ENCODE assay signal across 1 cellular context in the genomic region with DNA sequence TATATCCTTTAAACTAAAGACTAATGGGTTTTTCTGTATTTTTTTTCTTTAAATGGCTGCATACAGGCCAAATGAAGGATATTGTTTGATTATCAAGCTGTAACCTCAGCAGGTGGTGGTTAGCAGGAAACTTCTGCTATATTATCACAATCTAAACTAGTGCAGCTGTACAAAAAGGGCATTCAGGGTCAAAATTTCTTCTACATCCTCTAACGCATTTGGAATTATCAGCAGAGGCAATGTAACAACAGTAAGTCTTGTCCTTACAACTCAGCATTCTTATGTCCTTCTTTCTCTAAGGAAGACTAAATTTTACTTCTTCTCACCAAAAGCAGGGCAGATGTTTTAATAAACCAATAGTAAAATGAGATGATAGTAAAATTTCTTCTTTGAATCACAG.
TF ChIP-seq lines count a peak whose summit lies in the region.

No MANE protein-coding gene starts in this region.

TF ChIP-seq in K562, 482 proteins besides CTCF, POLR2A, EP300 and RAD21 (continued from another document):
- TF ChIP-seq ZNF696 (CRISPR knock-in tag; conservative IDR thresholded peaks at IDR 0.05) = no peak
- TF ChIP-seq ARID1B (IDR thresholded peaks at IDR 0.05) = peak; percentile 94
- TF ChIP-seq TAL1 (IDR thresholded peaks at IDR 0.05) = peak; percentile 90
- TF ChIP-seq, protein P1, sequence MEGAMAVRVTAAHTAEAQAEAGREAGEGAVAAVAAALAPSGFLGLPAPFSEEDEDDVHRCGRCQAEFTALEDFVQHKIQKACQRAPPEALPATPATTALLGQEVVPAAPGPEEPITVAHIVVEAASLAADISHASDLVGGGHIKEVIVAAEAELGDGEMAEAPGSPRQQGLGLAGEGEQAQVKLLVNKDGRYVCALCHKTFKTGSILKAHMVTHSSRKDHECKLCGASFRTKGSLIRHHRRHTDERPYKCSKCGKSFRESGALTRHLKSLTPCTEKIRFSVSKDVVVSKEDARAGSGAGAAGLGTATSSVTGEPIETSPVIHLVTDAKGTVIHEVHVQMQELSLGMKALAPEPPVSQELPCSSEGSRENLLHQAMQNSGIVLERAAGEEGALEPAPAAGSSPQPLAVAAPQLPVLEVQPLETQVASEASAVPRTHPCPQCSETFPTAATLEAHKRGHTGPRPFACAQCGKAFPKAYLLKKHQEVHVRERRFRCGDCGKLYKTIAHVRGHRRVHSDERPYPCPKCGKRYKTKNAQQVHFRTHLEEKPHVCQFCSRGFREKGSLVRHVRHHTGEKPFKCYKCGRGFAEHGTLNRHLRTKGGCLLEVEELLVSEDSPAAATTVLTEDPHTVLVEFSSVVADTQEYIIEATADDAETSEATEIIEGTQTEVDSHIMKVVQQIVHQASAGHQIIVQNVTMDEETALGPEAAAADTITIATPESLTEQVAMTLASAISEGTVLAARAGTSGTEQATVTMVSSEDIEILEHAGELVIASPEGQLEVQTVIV (CRISPR knock-in tag; IDR thresholded peaks at IDR 0.05; ENCODE audit: borderline replicate concordance) = no peak
- TF ChIP-seq ETV1 (tag; conservative IDR thresholded peaks at IDR 0.05; ENCODE audit: low read depth) = peak; percentile 65
- TF ChIP-seq ZNF644 (tag; IDR thresholded peaks at IDR 0.05; ENCODE audit: low read depth) = peak; percentile 70; the same call in 1 of the 2 replicates
- peak; percentile 82; the same call in 1 of the 2 replicates for TF ChIP-seq ESRRA (IDR thresholded peaks at IDR 0.05; ENCODE audit: borderline replicate concordance, low read depth)
- TF ChIP-seq, protein P2, sequence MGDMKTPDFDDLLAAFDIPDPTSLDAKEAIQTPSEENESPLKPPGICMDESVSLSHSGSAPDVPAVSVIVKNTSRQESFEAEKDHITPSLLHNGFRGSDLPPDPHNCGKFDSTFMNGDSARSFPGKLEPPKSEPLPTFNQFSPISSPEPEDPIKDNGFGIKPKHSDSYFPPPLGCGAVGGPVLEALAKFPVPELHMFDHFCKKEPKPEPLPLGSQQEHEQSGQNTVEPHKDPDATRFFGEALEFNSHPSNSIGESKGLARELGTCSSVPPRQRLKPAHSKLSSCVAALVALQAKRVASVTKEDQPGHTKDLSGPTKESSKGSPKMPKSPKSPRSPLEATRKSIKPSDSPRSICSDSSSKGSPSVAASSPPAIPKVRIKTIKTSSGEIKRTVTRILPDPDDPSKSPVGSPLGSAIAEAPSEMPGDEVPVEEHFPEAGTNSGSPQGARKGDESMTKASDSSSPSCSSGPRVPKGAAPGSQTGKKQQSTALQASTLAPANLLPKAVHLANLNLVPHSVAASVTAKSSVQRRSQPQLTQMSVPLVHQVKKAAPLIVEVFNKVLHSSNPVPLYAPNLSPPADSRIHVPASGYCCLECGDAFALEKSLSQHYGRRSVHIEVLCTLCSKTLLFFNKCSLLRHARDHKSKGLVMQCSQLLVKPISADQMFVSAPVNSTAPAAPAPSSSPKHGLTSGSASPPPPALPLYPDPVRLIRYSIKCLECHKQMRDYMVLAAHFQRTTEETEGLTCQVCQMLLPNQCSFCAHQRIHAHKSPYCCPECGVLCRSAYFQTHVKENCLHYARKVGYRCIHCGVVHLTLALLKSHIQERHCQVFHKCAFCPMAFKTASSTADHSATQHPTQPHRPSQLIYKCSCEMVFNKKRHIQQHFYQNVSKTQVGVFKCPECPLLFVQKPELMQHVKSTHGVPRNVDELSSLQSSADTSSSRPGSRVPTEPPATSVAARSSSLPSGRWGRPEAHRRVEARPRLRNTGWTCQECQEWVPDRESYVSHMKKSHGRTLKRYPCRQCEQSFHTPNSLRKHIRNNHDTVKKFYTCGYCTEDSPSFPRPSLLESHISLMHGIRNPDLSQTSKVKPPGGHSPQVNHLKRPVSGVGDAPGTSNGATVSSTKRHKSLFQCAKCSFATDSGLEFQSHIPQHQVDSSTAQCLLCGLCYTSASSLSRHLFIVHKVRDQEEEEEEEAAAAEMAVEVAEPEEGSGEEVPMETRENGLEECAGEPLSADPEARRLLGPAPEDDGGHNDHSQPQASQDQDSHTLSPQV (IDR thresholded peaks at IDR 0.05) = 0 out of 2 replicates have a peak, but pooled peaks have one; percentile 49
- peak in 1 of 2 experiments; percentile 68; a peak in 2 of 4 replicates for TF ChIP-seq TBL1XR1 (IDR thresholded peaks at IDR 0.05; ENCODE audit: low read length in 2 of 2)
- TF ChIP-seq, protein P3, sequence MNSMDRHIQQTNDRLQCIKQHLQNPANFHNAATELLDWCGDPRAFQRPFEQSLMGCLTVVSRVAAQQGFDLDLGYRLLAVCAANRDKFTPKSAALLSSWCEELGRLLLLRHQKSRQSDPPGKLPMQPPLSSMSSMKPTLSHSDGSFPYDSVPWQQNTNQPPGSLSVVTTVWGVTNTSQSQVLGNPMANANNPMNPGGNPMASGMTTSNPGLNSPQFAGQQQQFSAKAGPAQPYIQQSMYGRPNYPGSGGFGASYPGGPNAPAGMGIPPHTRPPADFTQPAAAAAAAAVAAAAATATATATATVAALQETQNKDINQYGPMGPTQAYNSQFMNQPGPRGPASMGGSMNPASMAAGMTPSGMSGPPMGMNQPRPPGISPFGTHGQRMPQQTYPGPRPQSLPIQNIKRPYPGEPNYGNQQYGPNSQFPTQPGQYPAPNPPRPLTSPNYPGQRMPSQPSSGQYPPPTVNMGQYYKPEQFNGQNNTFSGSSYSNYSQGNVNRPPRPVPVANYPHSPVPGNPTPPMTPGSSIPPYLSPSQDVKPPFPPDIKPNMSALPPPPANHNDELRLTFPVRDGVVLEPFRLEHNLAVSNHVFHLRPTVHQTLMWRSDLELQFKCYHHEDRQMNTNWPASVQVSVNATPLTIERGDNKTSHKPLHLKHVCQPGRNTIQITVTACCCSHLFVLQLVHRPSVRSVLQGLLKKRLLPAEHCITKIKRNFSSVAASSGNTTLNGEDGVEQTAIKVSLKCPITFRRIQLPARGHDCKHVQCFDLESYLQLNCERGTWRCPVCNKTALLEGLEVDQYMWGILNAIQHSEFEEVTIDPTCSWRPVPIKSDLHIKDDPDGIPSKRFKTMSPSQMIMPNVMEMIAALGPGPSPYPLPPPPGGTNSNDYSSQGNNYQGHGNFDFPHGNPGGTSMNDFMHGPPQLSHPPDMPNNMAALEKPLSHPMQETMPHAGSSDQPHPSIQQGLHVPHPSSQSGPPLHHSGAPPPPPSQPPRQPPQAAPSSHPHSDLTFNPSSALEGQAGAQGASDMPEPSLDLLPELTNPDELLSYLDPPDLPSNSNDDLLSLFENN (IDR thresholded peaks at IDR 0.05; ENCODE audit: low read depth in 2 of 2, low read length in 2 of 2) = peak in 1 of 2 experiments; percentile 77; a peak in 2 of 4 replicates
- TF ChIP-seq CXXC5 (CRISPR knock-in tag; IDR thresholded peaks at IDR 0.05) = peak; percentile 54
- peak; percentile 54; the same call in 1 of the 2 replicates for TF ChIP-seq NCOA1 (IDR thresholded peaks at IDR 0.05; ENCODE audit: low read depth)
- peak; percentile 91 for TF ChIP-seq CBFA2T2 (conservative IDR thresholded peaks at IDR 0.05)
- TF ChIP-seq BRD9 (IDR thresholded peaks at IDR 0.05; ENCODE audit: low read depth, partially characterized antibody) = peak; percentile 29
- no peak for TF ChIP-seq ZNF695 (CRISPR knock-in tag; IDR thresholded peaks at IDR 0.05)
- peak; percentile 50 for TF ChIP-seq CCNT2 (IDR thresholded peaks at IDR 0.05; ENCODE audit: borderline replicate concordance, extremely low read depth, insufficient read length, low read depth, low read length)
- no peak for TF ChIP-seq NR2C1 (IDR thresholded peaks at IDR 0.05)
- TF ChIP-seq NR2C1 (tag; IDR thresholded peaks at IDR 0.05) = 0 out of 2 replicates have a peak, but pooled peaks have one; percentile 22
- peak; percentile 52; the same call in 1 of the 2 replicates for TF ChIP-seq C11orf30 (IDR thresholded peaks at IDR 0.05; ENCODE audit: low read depth)
- peak; percentile 93 for TF ChIP-seq TEAD4 (IDR thresholded peaks at IDR 0.05; ENCODE audit: low read length)
- no peak for TF ChIP-seq TEAD4 (CRISPR knock-in tag; IDR thresholded peaks at IDR 0.05; ENCODE audit: borderline replicate concordance)
- TF ChIP-seq STAT5A (IDR thresholded peaks at IDR 0.05; ENCODE audit: borderline replicate concordance, low read length) = peak; percentile 64; the same call in 1 of the 2 replicates
- TF ChIP-seq MTA2 (IDR thresholded peaks at IDR 0.05; ENCODE audit: low read depth) = peak; percentile 83
- TF ChIP-seq KDM1A (IDR thresholded peaks at IDR 0.05) = peak; percentile 90 to 92
- no peak for TF ChIP-seq MCM5 (IDR thresholded peaks at IDR 0.05; ENCODE audit: low read depth)
- TF ChIP-seq HDAC1 (IDR thresholded peaks at IDR 0.05) = peak in 1 of 2 experiments; percentile 73; a peak in 1 of 4 replicates
- TF ChIP-seq ZNF431 (CRISPR knock-in tag; IDR thresholded peaks at IDR 0.05) = no peak
- peak; percentile 78; the same call in 1 of the 2 replicates for TF ChIP-seq PML (IDR thresholded peaks at IDR 0.05; ENCODE audit: low read length)
- peak; percentile 59 to 85; a peak in 3 of 4 replicates for TF ChIP-seq TRIM24 (IDR thresholded peaks at IDR 0.05)
- TF ChIP-seq, protein P4, sequence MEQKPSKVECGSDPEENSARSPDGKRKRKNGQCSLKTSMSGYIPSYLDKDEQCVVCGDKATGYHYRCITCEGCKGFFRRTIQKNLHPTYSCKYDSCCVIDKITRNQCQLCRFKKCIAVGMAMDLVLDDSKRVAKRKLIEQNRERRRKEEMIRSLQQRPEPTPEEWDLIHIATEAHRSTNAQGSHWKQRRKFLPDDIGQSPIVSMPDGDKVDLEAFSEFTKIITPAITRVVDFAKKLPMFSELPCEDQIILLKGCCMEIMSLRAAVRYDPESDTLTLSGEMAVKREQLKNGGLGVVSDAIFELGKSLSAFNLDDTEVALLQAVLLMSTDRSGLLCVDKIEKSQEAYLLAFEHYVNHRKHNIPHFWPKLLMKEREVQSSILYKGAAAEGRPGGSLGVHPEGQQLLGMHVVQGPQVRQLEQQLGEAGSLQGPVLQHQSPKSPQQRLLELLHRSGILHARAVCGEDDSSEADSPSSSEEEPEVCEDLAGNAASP (IDR thresholded peaks at IDR 0.05) = 0 out of 2 replicates have a peak, but pooled peaks have one; percentile 24
- TF ChIP-seq, protein P5, sequence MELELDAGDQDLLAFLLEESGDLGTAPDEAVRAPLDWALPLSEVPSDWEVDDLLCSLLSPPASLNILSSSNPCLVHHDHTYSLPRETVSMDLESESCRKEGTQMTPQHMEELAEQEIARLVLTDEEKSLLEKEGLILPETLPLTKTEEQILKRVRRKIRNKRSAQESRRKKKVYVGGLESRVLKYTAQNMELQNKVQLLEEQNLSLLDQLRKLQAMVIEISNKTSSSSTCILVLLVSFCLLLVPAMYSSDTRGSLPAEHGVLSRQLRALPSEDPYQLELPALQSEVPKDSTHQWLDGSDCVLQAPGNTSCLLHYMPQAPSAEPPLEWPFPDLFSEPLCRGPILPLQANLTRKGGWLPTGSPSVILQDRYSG (tag; conservative IDR thresholded peaks at IDR 0.05; ENCODE audit: low read depth) = 0 out of 2 replicates have a peak, but pooled peaks have one; percentile 22
- TF ChIP-seq, protein P6, sequence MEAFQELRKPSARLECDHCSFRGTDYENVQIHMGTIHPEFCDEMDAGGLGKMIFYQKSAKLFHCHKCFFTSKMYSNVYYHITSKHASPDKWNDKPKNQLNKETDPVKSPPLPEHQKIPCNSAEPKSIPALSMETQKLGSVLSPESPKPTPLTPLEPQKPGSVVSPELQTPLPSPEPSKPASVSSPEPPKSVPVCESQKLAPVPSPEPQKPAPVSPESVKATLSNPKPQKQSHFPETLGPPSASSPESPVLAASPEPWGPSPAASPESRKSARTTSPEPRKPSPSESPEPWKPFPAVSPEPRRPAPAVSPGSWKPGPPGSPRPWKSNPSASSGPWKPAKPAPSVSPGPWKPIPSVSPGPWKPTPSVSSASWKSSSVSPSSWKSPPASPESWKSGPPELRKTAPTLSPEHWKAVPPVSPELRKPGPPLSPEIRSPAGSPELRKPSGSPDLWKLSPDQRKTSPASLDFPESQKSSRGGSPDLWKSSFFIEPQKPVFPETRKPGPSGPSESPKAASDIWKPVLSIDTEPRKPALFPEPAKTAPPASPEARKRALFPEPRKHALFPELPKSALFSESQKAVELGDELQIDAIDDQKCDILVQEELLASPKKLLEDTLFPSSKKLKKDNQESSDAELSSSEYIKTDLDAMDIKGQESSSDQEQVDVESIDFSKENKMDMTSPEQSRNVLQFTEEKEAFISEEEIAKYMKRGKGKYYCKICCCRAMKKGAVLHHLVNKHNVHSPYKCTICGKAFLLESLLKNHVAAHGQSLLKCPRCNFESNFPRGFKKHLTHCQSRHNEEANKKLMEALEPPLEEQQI (IDR thresholded peaks at IDR 0.05) = peak; percentile 56; the same call in 1 of the 2 replicates
- peak; percentile 34; the same call in 1 of the 2 replicates for TF ChIP-seq ZEB2 (IDR thresholded peaks at IDR 0.05)
- TF ChIP-seq, protein P7, sequence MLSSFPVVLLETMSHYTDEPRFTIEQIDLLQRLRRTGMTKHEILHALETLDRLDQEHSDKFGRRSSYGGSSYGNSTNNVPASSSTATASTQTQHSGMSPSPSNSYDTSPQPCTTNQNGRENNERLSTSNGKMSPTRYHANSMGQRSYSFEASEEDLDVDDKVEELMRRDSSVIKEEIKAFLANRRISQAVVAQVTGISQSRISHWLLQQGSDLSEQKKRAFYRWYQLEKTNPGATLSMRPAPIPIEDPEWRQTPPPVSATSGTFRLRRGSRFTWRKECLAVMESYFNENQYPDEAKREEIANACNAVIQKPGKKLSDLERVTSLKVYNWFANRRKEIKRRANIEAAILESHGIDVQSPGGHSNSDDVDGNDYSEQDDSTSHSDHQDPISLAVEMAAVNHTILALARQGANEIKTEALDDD (IDR thresholded peaks at IDR 0.05) = peak; percentile 74
